In the genomic region with DNA sequence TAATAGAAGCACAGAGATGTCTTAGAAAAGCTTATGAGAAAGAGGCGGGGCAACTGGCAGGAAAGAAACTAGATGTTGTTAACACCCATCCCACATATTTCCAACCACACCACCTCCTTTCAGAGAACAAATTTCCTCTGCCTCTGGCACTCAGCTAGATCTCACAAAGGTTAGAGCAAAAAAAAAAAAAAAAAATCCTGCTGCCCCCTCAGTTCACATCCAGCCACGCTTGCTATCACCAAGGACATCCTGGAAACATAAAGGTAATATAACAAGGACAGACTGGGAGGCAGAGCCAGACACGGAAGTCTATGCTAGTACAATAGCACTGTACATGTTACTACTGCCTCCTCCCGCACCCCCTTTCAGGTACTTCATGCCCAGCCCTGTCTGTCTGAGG, we compare ENCODE assay signal across 11 cellular contexts.
A peak's percentile ranks its signal among the peaks of the same experiment; 100 is the strongest.
DNase-seq lines count a peak whose midpoint lies in the region; ATAC-seq and TF ChIP-seq lines count a peak whose summit lies in the region.
"Had no signal": no experiment of that assay in that cellular context is flagged by ENCODE, and none has a peak within 500 bp of the region (broad histone marks: within the 10 kb centered on the region; RNA-seq: fewer than 3 reads in every experiment).

No MANE protein-coding gene starts in this region.

- POLR2A ChIA-PET in activated CD8-positive, alpha-beta T cell treated with anti-CD3 and anti-CD28 coated beads for 36 hours (lab: Charles Lee) = interaction anchor here (0.9 to 1.8 kb wide), 9 partner anchors 9 to 243 kb away, joined by 3 to 8 read pairs (median 4); a partner anchor contains a TSS

- peaks cover 0 to 11% (median 3%) of the 10 kb centered on the region in 4 donors for H3K9me3 ChIP-seq in stomach
- H3K9me3 ChIP-seq: HAP-1 had no signal

- peak overlapping the region; percentile 63 for H3K4me3 Mint-ChIP-seq in activated CD8-positive, alpha-beta T cell treated with anti-CD3 and anti-CD28 coated beads for 36 hours
- H3K4me3 Mint-ChIP-seq: activated B cell treated with CpG ODN at 0.5 μM for 24 hours had no signal

- H3K27me3 ChIP-seq in stomach = no peaks in the 10 kb centered on the region

- peaks cover 56% of the 10 kb centered on the region for H3K4me1 Mint-ChIP-seq in activated CD8-positive, alpha-beta T cell treated with anti-CD3 and anti-CD28 coated beads for 36 hours (ENCODE audit: low read depth)

- no peak for TF ChIP-seq POLR2A in stomach (IDR thresholded peaks at IDR 0.05)

- H3K36me3 Mint-ChIP-seq in activated CD8-positive, alpha-beta T cell treated with anti-CD3 and anti-CD28 coated beads for 36 hours (ENCODE audit: low read depth) = peaks cover 26% of the 10 kb centered on the region

- peak; percentile 48 for ATAC-seq in activated CD8-positive, alpha-beta T cell treated with anti-CD3 and anti-CD28 coated beads for 36 hours
- ATAC-seq in left lobe of liver (no peak), HG03045 (IDR thresholded peaks at IDR 0.05; ENCODE audit: unreplicated experiment) (no peak)

- H3K36me3 ChIP-seq in stomach = no peaks in the 10 kb centered on the region
- H3K36me3 ChIP-seq: HAP-1 had no signal

- H3K27ac ChIP-seq in epithelial cell of prostate (peak overlapping the region; percentile 6), stomach (peak overlapping the region in 3 of 5 donors; percentile 4 to 46 (median 45))

- DNase-seq in activated gamma-delta T cell treated with Interleukin-2 at 50 U/mL for 16 hours (peak; percentile 10), activated gamma-delta T cell (lab: John Stamatoyannopoulos, UW) (no peak), epithelial cell of prostate (ENCODE audit: low read depth, low spot score) (no peak), stomach (no peak), NCI-H2171 (lab: John Stamatoyannopoulos, UW) (no peak), left lobe of liver (ENCODE audit: low spot score) (no peak)
- peak; percentile 82 for DNase-seq in activated CD8-positive, alpha-beta T cell treated with anti-CD3 and anti-CD28 coated beads for 36 hours
- DNase-seq: activated B cell treated with CpG ODN at 0.5 μM for 24 hours, KG1 had no signal

- CTCF ChIA-PET in activated CD8-positive, alpha-beta T cell treated with anti-CD3 and anti-CD28 coated beads for 36 hours (lab: Charles Lee) = interaction anchor here (0.9 to 1.9 kb wide), 4 partner anchors 8 to 45 kb away, joined by 3 to 6 read pairs (median 4); no protein-coding TSS in a partner anchor

- 24 to 53% (median 43%) methylated on average over 4 of the region's 4 CpGs for WGBS in stomach, 5 donors

- intact Hi-C loops in activated CD8-positive, alpha-beta T cell treated with anti-CD3 and anti-CD28 coated beads for 36 hours (cut with micrococcal nuclease) = no loop called here
- intact Hi-C loops in stomach (cut with DNase I; ENCODE audit: low total_unique reads) = no loop called here

- no peak overlapping the region for H3K4me3 ChIP-seq in stomach
- H3K4me3 ChIP-seq: HAP-1 had no signal

- H3K9me3 Mint-ChIP-seq in activated CD8-positive, alpha-beta T cell treated with anti-CD3 and anti-CD28 coated beads for 36 hours = peaks cover 17% of the 10 kb centered on the region

- no peak for TF ChIP-seq CTCF in activated CD8-positive, alpha-beta T cell treated with anti-CD3 and anti-CD28 coated beads for 36 hours (IDR thresholded peaks at IDR 0.05)
- no peak for TF ChIP-seq CTCF in stomach (IDR thresholded peaks at IDR 0.05)

- no peaks in the 10 kb centered on the region for H3K4me1 ChIP-seq in stomach
- H3K4me1 ChIP-seq: HAP-1 had no signal

- peak overlapping the region; percentile 98 for H3K27ac Mint-ChIP-seq in activated CD8-positive, alpha-beta T cell treated with anti-CD3 and anti-CD28 coated beads for 36 hours
- H3K27ac Mint-ChIP-seq: activated B cell treated with CpG ODN at 0.5 μM for 24 hours had no signal

- H3K27me3 Mint-ChIP-seq in activated CD8-positive, alpha-beta T cell treated with anti-CD3 and anti-CD28 coated beads for 36 hours = no peaks in the 10 kb centered on the region
- H3K27me3 Mint-ChIP-seq: activated B cell treated with CpG ODN at 0.5 μM for 24 hours had no signal

- TF ChIP-seq EP300 in stomach (IDR thresholded peaks at IDR 0.05) = no peak

Comparison
In these comparisons a context has a peak if more than half of its experiments do, and no peak if none do; other contexts are left out.
1. DNase-seq: peak in activated gamma-delta T cell treated with Interleukin-2 at 50 U/mL for 16 hours (single experiment) and activated CD8-positive, alpha-beta T cell treated with anti-CD3 and anti-CD28 coated beads for 36 hours (single experiment); none in activated gamma-delta T cell (single experiment), epithelial cell of prostate (single experiment), stomach (single experiment), NCI-H2171 (single experiment) and left lobe of liver (single experiment).